ENCODE assay signal across 28 cellular contexts in genomic region chr19:17625043-17625442, GRCh38.
"Had no signal": no experiment of that assay in that cellular context is flagged by ENCODE, and none has a peak within 500 bp of the region (broad histone marks: within the 10 kb centered on the region; RNA-seq: fewer than 3 reads in every experiment).

No MANE protein-coding gene starts in this region.

- H3K4me1 ChIP-seq: parathyroid adenoma, psoas muscle, right lobe of liver, sigmoid colon, stomach, thyroid gland, tibial nerve, upper lobe of left lung, vagina had no signal

- H3K4me3 ChIP-seq: ovary, psoas muscle, right lobe of liver, sigmoid colon, stomach, thoracic aorta, thyroid gland, tibial nerve, upper lobe of left lung, vagina had no signal

- DNase-seq: natural killer cell; nucleus accumbens; ovary; right lobe of liver; sigmoid colon; small intestine; stimulated activated CD4-positive, alpha-beta T cell treated with anti-CD3 and anti-CD28 coated beads, Interleukin-15, amount 100 ng/mL, for 24 hours; stimulated activated CD4-positive, alpha-beta T cell treated with anti-CD3 and anti-CD28 coated beads, Interleukin-2, amount 100 ng/mL, for 24 hours; stimulated activated CD4-positive, alpha-beta T cell treated with anti-CD3 and anti-CD28 coated beads, Interleukin-2, amount 100 ng/mL, for 48 hours; stimulated activated CD4-positive, alpha-beta T cell treated with anti-CD3 and anti-CD28 coated beads, Interleukin-4, amount 100 ng/mL, for 24 hours; stimulated activated naive B cell treated with anti-CD40 and anti-IgM and Interleukin-4, amounts not matched to agents 10 μg/mL and 1 μg/mL and 100 μg/mL, for 72 hours; stimulated activated naive CD4-positive, alpha-beta T cell treated with Interleukin-2 at 50 U/mL for 16 hours; stomach; thyroid gland; trophoblast cell; upper lobe of left lung had no signal

- FAIRE-seq: small intestine, urothelium cell line had no signal

- H3K79me2 ChIP-seq: parathyroid adenoma had no signal

- H2AFZ ChIP-seq: parathyroid adenoma had no signal

- H3K27me3 Mint-ChIP-seq: progenitor cell of endocrine pancreas had no signal

- H3K9me3 ChIP-seq: neutrophil, ovary, right lobe of liver, thyroid gland, vagina had no signal

- H3K36me3 ChIP-seq: neutrophil, ovary, right lobe of liver, sigmoid colon, stomach, thoracic aorta, thyroid gland, tibial nerve, upper lobe of left lung, vagina had no signal

- H3K27ac ChIP-seq: neutrophil, ovary, parathyroid adenoma, psoas muscle, right lobe of liver, sigmoid colon, stomach, thoracic aorta, thyroid gland, tibial nerve, upper lobe of left lung, vagina had no signal

- H3K9ac ChIP-seq: parathyroid adenoma had no signal

- H3K36me3 Mint-ChIP-seq: natural killer cell; stimulated activated effector memory CD8-positive, alpha-beta T cell treated with anti-CD3 and anti-CD28 coated beads, Interleukin-12 subunit alpha, Interleukin-12 subunit beta, amount 100 ng/mL, for 72 hours; stimulated activated naive B cell treated with anti-CD40 and anti-IgM and Interleukin-4, amounts not matched to agents 10 μg/mL and 1 μg/mL and 100 μg/mL, for 72 hours had no signal

- H3K9me3 Mint-ChIP-seq: natural killer cell; stimulated activated naive CD8-positive, alpha-beta T cell treated with anti-CD3 and anti-CD28 coated beads, Interleukin-15, Interleukin-2, amounts not matched to agents 100 ng/mL and 50 ng/mL, for 24 hours had no signal

- H3K4me1 Mint-ChIP-seq: nephron; stimulated activated naive B cell treated with anti-CD40 and anti-IgM and Interleukin-4, amounts not matched to agents 10 μg/mL and 1 μg/mL and 100 μg/mL, for 72 hours had no signal

- H3K4me3 Mint-ChIP-seq: natural killer cell; nephron; stimulated activated effector memory CD8-positive, alpha-beta T cell treated with anti-CD3 and anti-CD28 coated beads, Interleukin-12 subunit alpha, Interleukin-12 subunit beta, amount 100 ng/mL, for 72 hours; stimulated activated naive B cell treated with anti-CD40 and anti-IgM and Interleukin-4, amounts not matched to agents 10 μg/mL and 1 μg/mL and 100 μg/mL, for 72 hours; stimulated activated naive CD8-positive, alpha-beta T cell treated with anti-CD3 and anti-CD28 coated beads, Interleukin-15, Interleukin-2, amounts not matched to agents 100 ng/mL and 50 ng/mL, for 24 hours had no signal

- ATAC-seq: natural killer cell; psoas muscle; right cardiac atrium; right lobe of liver; stimulated activated effector memory CD8-positive, alpha-beta T cell treated with anti-CD3 and anti-CD28 coated beads, Interleukin-12 subunit alpha, Interleukin-12 subunit beta, amount 100 ng/mL, for 72 hours; stimulated activated naive B cell treated with anti-CD40 and anti-IgM and Interleukin-4, amounts not matched to agents 10 μg/mL and 1 μg/mL and 100 μg/mL, for 72 hours had no signal

- H3K27ac Mint-ChIP-seq: natural killer cell; nephron; progenitor cell of endocrine pancreas; stimulated activated effector memory CD8-positive, alpha-beta T cell treated with anti-CD3 and anti-CD28 coated beads, Interleukin-12 subunit alpha, Interleukin-12 subunit beta, amount 100 ng/mL, for 72 hours; stimulated activated naive B cell treated with anti-CD40 and anti-IgM and Interleukin-4, amounts not matched to agents 10 μg/mL and 1 μg/mL and 100 μg/mL, for 72 hours; stimulated activated naive CD8-positive, alpha-beta T cell treated with anti-CD3 and anti-CD28 coated beads, Interleukin-15, Interleukin-2, amounts not matched to agents 100 ng/mL and 50 ng/mL, for 24 hours had no signal

- H3K27me3 ChIP-seq: ovary, right lobe of liver, thyroid gland, upper lobe of left lung, vagina had no signal
